15 cellular contexts compared by ENCODE assay signal in the genomic region with DNA sequence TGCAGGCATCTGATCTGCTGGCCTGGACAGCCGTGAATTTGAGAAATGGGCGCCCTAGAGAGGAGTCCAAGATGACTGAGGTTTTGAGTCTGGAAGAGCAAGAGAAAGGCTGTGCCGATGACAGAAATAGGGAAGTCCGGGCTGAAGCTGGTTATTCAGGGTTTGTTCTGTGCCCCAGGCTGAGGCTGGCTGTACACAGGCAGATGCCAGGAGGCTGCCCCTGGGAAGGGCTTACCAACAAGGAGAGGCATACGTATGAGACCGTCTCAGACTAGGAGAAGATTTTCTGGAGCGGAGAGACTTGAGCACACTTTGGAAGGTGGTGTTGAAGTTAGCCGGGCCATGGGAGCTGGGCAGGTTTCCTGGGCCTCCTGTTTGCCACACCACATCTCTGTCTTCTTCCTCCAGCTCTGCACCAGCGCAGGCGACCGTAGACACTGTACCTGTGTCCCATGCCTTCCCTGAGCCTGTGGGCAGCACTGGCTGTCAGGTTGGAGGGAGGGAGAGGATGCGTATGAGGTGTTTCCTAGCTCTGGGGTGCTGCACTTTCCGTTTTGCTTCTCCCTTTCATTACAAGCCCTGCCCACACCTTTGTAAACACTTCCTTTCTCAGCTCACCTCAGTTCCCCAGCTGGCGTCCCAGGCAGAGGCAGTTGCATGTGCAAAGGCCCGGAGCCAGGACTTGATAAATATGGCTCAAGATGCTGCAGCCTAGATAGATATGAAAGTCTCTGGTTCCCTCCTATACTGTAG.
A peak's percentile ranks its signal among the peaks of the same experiment; 100 is the strongest.
DNase-seq lines count a peak whose midpoint lies in the region; ATAC-seq and TF ChIP-seq lines count a peak whose summit lies in the region.
"Had no signal": no experiment of that assay in that cellular context is flagged by ENCODE, and none has a peak within 500 bp of the region (broad histone marks: within the 10 kb centered on the region; RNA-seq: fewer than 3 reads in every experiment).

No MANE protein-coding gene starts in this region.

- H3K27ac ChIP-seq in HEK293 (ENCODE audit: extremely low read depth, low read depth, low read length) = no peak overlapping the region
- peak overlapping the region; percentile 69 to 86 (median 81) for H3K27ac ChIP-seq in gastrocnemius medialis
- H3K27ac ChIP-seq: KMS-11, prostate gland had no signal

- in situ Hi-C loops in gastrocnemius medialis (cut with MboI; ENCODE audit: low sequenced_read_pairs in 4 of 4) = no loop called here

- TF ChIP-seq CTCF in GM12865 (IDR thresholded peaks at IDR 0.05; ENCODE audit: insufficient read depth, low read depth, low read length, missing control alignments) = no peak
- no peak for TF ChIP-seq CTCF in HEK293 (tag by site-specific recombination; IDR thresholded peaks at IDR 0.05)
- TF ChIP-seq CTCF in gastrocnemius medialis (IDR thresholded peaks at IDR 0.05 in 4 of 5, conservative IDR thresholded peaks at IDR 0.05 in 1 of 5) = no peak

- no peak overlapping the region for H3K4me3 Mint-ChIP-seq in central memory CD8-positive, alpha-beta T cell
- H3K4me3 Mint-ChIP-seq: activated CD8-positive, alpha-beta T cell treated with anti-CD3 and anti-CD28 coated beads for 36 hours; CD8-positive, alpha-beta T cell had no signal

- intact Hi-C loops in gastrocnemius medialis (cut with DNase I; ENCODE audit: low total_unique reads) = no loop called here

- peaks cover 24% of the 10 kb centered on the region for H3K4me1 ChIP-seq in HEK293 (ENCODE audit: control insufficient read depth, insufficient read depth, low read length)
- H3K4me1 ChIP-seq in gastrocnemius medialis = peaks cover 0 to 34% of the 10 kb centered on the region in 2 donors
- H3K4me1 ChIP-seq: prostate gland had no signal

- peaks cover 15% of the 10 kb centered on the region for H3K4me1 Mint-ChIP-seq in central memory CD8-positive, alpha-beta T cell

- H3K36me3 Mint-ChIP-seq in central memory CD8-positive, alpha-beta T cell (ENCODE audit: insufficient read depth) = no peaks in the 10 kb centered on the region
- H3K36me3 Mint-ChIP-seq: CD8-positive, alpha-beta T cell had no signal

- H3K27me3 ChIP-seq in gastrocnemius medialis = no peaks in the 10 kb centered on the region
- no peaks in the 10 kb centered on the region for H3K27me3 ChIP-seq in MG63
- H3K27me3 ChIP-seq: brain microvascular endothelial cell had no signal

- peak overlapping the region; percentile 23 for H3K27ac Mint-ChIP-seq in central memory CD8-positive, alpha-beta T cell (ENCODE audit: low read depth)
- H3K27ac Mint-ChIP-seq: activated CD8-positive, alpha-beta T cell treated with anti-CD3 and anti-CD28 coated beads for 36 hours; CD8-positive, alpha-beta T cell had no signal

- TF ChIP-seq POLR2A in gastrocnemius medialis (IDR thresholded peaks at IDR 0.05) = no peak

- CTCF ChIA-PET in HEK293 (lab: Yijun Ruan, JAX) = interaction anchor here (0.7 to 1.3 kb wide), 6 partner anchors 14 to 1304 kb away, joined by 3 to 6 read pairs (median 3); no protein-coding TSS in a partner anchor

- H3K9me3 ChIP-seq in HEK293 (ENCODE audit: control insufficient read depth, insufficient read depth, low read depth, low read length) (no peaks in the 10 kb centered on the region), gastrocnemius medialis (no peaks in the 10 kb centered on the region), MG63 (no peaks in the 10 kb centered on the region)
- H3K9me3 ChIP-seq: prostate gland had no signal

- POLR2A ChIA-PET in HEK293 (lab: Yijun Ruan, JAX) = interaction anchor here (0.7 kb wide), 1 partner anchor 94 kb away, joined by 4 read pairs; no protein-coding TSS in a partner anchor

- peak; percentile 57 for DNase-seq in GM12865 (ENCODE audit: low read depth)
- no peak for DNase-seq in central memory CD8-positive, alpha-beta T cell (ENCODE audit: low spot score in 2 of 2)
- no peak for DNase-seq in gastrocnemius medialis
- no peak for DNase-seq in AG20443 (ENCODE audit: low spot score)
- DNase-seq in MG63 = no peak
- DNase-seq: activated CD8-positive, alpha-beta T cell treated with anti-CD3 and anti-CD28 coated beads for 36 hours; brain microvascular endothelial cell; CD8-positive, alpha-beta T cell; NCI-H1694 treated with DMSO at 0.1 percent for 48 hours; stimulated activated CD8-positive, alpha-beta memory T cell treated with anti-CD3 and anti-CD28 coated beads, Interleukin-4, amount 100 ng/mL, for 48 hours; T1000 had no signal

- H3K27me3 Mint-ChIP-seq in central memory CD8-positive, alpha-beta T cell = peaks cover 9% of the 10 kb centered on the region

- no peaks in the 10 kb centered on the region for H3K9me3 Mint-ChIP-seq in central memory CD8-positive, alpha-beta T cell
- H3K9me3 Mint-ChIP-seq: activated CD8-positive, alpha-beta T cell treated with anti-CD3 and anti-CD28 coated beads for 36 hours; CD8-positive, alpha-beta T cell had no signal

- H3K4me3 ChIP-seq in GM12865 (ENCODE audit: low read depth, low read length) (no peak overlapping the region), HEK293 (ENCODE audit: low read depth, low read length) (no peak overlapping the region), gastrocnemius medialis (no peak overlapping the region), MG63 (no peak overlapping the region)
- H3K4me3 ChIP-seq: prostate gland had no signal

- H3K36me3 ChIP-seq in HEK293 (ENCODE audit: control insufficient read depth in 2 of 2, insufficient read depth in 1 of 2, low read length in 2 of 2) (no peaks in the 10 kb centered on the region), gastrocnemius medialis (no peaks in the 10 kb centered on the region), MG63 (no peaks in the 10 kb centered on the region)
- H3K36me3 ChIP-seq: brain microvascular endothelial cell, prostate gland had no signal

- no peak for ATAC-seq in central memory CD8-positive, alpha-beta T cell (replicated peaks; ENCODE audit: extremely low read depth, poor library complexity, severe bottlenecking)
- no peak for ATAC-seq in gastrocnemius medialis
- ATAC-seq in GM19023 (IDR thresholded peaks at IDR 0.05; ENCODE audit: unreplicated experiment) = no peak
- ATAC-seq: activated CD8-positive, alpha-beta T cell treated with anti-CD3 and anti-CD28 coated beads for 36 hours; CD8-positive, alpha-beta T cell had no signal

TF ChIP-seq in HEK293, 187 proteins besides CTCF, POLR2A, EP300 and RAD21:
- TF ChIP-seq, protein P1, sequence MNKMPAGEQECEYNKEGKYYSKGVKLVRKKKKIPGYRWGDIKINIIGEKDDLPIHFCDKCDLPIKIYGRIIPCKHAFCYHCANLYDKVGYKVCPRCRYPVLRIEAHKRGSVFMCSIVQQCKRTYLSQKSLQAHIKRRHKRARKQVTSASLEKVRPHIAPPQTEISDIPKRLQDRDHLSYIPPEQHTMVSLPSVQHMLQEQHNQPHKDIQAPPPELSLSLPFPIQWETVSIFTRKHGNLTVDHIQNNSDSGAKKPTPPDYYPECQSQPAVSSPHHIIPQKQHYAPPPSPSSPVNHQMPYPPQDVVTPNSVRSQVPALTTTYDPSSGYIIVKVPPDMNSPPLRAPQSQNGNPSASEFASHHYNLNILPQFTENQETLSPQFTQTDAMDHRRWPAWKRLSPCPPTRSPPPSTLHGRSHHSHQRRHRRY (tag by site-specific recombination; IDR thresholded peaks at IDR 0.05) = no peak
- TF ChIP-seq ZNF239 (tag by site-specific recombination; IDR thresholded peaks at IDR 0.05) (no peak), KLF9 (tag by site-specific recombination; IDR thresholded peaks at IDR 0.05; ENCODE audit: low read depth) (no peak), ZNF623 (tag by site-specific recombination; IDR thresholded peaks at IDR 0.05) (peak; percentile 77), ZFP3 (tag by site-specific recombination; IDR thresholded peaks at IDR 0.05; ENCODE audit: low read depth) (no peak), ZFP69B (tag by site-specific recombination; IDR thresholded peaks at IDR 0.05) (no peak)
- TF ChIP-seq, protein P2, sequence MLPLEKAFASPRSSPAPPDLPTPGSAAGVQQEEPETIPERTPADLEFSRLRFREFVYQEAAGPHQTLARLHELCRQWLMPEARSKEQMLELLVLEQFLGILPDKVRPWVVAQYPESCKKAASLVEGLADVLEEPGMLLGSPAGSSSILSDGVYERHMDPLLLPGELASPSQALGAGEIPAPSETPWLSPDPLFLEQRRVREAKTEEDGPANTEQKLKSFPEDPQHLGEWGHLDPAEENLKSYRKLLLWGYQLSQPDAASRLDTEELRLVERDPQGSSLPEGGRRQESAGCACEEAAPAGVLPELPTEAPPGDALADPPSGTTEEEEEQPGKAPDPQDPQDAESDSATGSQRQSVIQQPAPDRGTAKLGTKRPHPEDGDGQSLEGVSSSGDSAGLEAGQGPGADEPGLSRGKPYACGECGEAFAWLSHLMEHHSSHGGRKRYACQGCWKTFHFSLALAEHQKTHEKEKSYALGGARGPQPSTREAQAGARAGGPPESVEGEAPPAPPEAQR (tag by site-specific recombination; IDR thresholded peaks at IDR 0.05) = no peak
- TF ChIP-seq, protein P3, sequence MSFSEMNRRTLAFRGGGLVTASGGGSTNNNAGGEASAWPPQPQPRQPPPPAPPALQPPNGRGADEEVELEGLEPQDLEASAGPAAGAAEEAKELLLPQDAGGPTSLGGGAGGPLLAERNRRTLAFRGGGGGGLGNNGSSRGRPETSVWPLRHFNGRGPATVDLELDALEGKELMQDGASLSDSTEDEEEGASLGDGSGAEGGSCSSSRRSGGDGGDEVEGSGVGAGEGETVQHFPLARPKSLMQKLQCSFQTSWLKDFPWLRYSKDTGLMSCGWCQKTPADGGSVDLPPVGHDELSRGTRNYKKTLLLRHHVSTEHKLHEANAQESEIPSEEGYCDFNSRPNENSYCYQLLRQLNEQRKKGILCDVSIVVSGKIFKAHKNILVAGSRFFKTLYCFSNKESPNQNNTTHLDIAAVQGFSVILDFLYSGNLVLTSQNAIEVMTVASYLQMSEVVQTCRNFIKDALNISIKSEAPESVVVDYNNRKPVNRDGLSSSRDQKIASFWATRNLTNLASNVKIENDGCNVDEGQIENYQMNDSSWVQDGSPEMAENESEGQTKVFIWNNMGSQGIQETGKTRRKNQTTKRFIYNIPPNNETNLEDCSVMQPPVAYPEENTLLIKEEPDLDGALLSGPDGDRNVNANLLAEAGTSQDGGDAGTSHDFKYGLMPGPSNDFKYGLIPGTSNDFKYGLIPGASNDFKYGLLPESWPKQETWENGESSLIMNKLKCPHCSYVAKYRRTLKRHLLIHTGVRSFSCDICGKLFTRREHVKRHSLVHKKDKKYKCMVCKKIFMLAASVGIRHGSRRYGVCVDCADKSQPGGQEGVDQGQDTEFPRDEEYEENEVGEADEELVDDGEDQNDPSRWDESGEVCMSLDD (tag by site-specific recombination; IDR thresholded peaks at IDR 0.05) = no peak
